Comparison of ENCODE assay signal across 27 cellular contexts in genomic region chr3:52835766-52836470, GRCh38. TPM values are rescaled to one million over a fixed set of nuclear protein-coding genes. Genes with fewer than 3 reads are reported as not detected.
DNase-seq lines count a peak whose midpoint lies in the region; ATAC-seq and TF ChIP-seq lines count a peak whose summit lies in the region.
"Had no signal": no experiment of that assay in that cellular context is flagged by ENCODE, and none has a peak within 500 bp of the region (broad histone marks: within the 10 kb centered on the region; RNA-seq: fewer than 3 reads in every experiment).

No MANE protein-coding gene starts in this region.

- H3K27ac ChIP-seq in thoracic aorta (peak overlapping the region; percentile 69 to 73), caudate nucleus (ENCODE audit: low read depth, low read length) (no peak overlapping the region)
- H3K27ac ChIP-seq: body of pancreas, C4-2B, pancreas had no signal

- H3K27me3 ChIP-seq in thoracic aorta (replicated peaks; ENCODE audit: insufficient read depth), result no peaks in the 10 kb centered on the region
- H3K27me3 ChIP-seq: body of pancreas, pancreas, stomach had no signal

- ATAC-seq in T-helper 17 cell (no peak), Right ventricle myocardium inferior (peak; percentile 67), thoracic aorta (ENCODE audit: insufficient number of reproducible peaks, low FRiP score, low read depth) (no peak), HG03521 (IDR thresholded peaks at IDR 0.05; ENCODE audit: unreplicated experiment) (no peak)
- ATAC-seq: body of pancreas; left colon; naive thymus-derived CD4-positive, alpha-beta T cell; pancreas had no signal

- DNase-seq in T-helper 17 cell (no peak), Right ventricle myocardium inferior (ENCODE audit: missing footprints) (no peak), myocyte (ENCODE audit: low read depth) (peak; percentile 95), thoracic aorta (ENCODE audit: low spot score) (no peak), caudate nucleus (lab: John Stamatoyannopoulos, UW) (no peak), DMS79 treated with DMSO at 0.1 percent for 48 hours (lab: John Stamatoyannopoulos, UW) (no peak)
- DNase-seq: activated CD4-positive, CD25-positive, alpha-beta regulatory T cell treated with anti-CD3 and anti-CD28 coated beads, Interleukin-2, amount 50 U/mL, for 72 hours; activated T-cell treated with anti-CD3 and anti-CD28 coated beads, Interleukin-2, amount 50 U/mL, for 1 hour; body of pancreas; HFFc6; left colon; mesenchymal stem cell; naive thymus-derived CD4-positive, alpha-beta T cell; NCI-H1694; NCI-H526; stimulated activated CD8-positive, alpha-beta memory T cell treated with anti-CD3 and anti-CD28 coated beads, Interleukin-4, amount 100 ng/mL, for 48 hours; stomach had no signal

- no peaks in the 10 kb centered on the region for H3K27me3 Mint-ChIP-seq in T-helper 17 cell
- H3K27me3 Mint-ChIP-seq: naive thymus-derived CD4-positive, alpha-beta T cell had no signal

- intact Hi-C loops in Right ventricle myocardium inferior (cut with DNase I), result no loop called here

- H3K27ac Mint-ChIP-seq in T-helper 17 cell, result no peak overlapping the region
- H3K27ac Mint-ChIP-seq: HFFc6 had no signal

- no peak for TF ChIP-seq CTCF in thoracic aorta (IDR thresholded peaks at IDR 0.05)

- peaks cover 8% of the 10 kb centered on the region for H3K36me3 ChIP-seq in thoracic aorta
- H3K36me3 ChIP-seq: pancreas had no signal

- H3K36me3 Mint-ChIP-seq in T-helper 17 cell (ENCODE audit: low read depth), result peaks cover 2% of the 10 kb centered on the region

- H3K4me1 Mint-ChIP-seq in T-helper 17 cell, result peaks cover 25% of the 10 kb centered on the region

- no peak overlapping the region for H3K4me3 ChIP-seq in thoracic aorta
- H3K4me3 ChIP-seq: body of pancreas, GM23338, pancreas had no signal

- H3K9me3 ChIP-seq in T-helper 17 cell (ENCODE audit: control insufficient read depth, low read length, poor library complexity, severe bottlenecking), result no peaks in the 10 kb centered on the region
- no peaks in the 10 kb centered on the region for H3K9me3 ChIP-seq in thoracic aorta
- H3K9me3 ChIP-seq: body of pancreas, pancreas, stomach had no signal

- H3K4me1 ChIP-seq in thoracic aorta (ENCODE audit: control insufficient read depth in 1 of 2, low read depth in 2 of 2), result peaks cover 27 to 66% of the 10 kb centered on the region in 2 donors

- peak overlapping the region; percentile 3 for H3K4me3 Mint-ChIP-seq in T-helper 17 cell
- H3K4me3 Mint-ChIP-seq: GM23338; HFFc6; naive thymus-derived CD4-positive, alpha-beta T cell had no signal

RNA-seq across cellular contexts. Expression of gene MUSTN1, which starts 1.1 kb away (rescaled TPM):
- total RNA-seq in T-helper 17 cell (10 to 100 TPM; 12.3 to 16.0 TPM), Right ventricle myocardium inferior (26.5 TPM), myocyte (78.0 and 84.9 TPM in 2 replicates), thoracic aorta (10 to 100 TPM; 21.0 to 33.8 TPM)
- polyA plus RNA-seq in myocyte (2012), result 25.3 TPM
- total RNA-seq: Daoy, fibroblast of lung, LHCN-M2 had no signal
- polyA plus RNA-seq: AG04450; naive thymus-derived CD4-positive, alpha-beta T cell had no signal

RNA-seq across cellular contexts. Expression of gene ITIH4, which starts 5.4 kb away (rescaled TPM):
- total RNA-seq in T-helper 17 cell, result 10 to 100 TPM; 25.8 to 40.6 TPM
- total RNA-seq in Right ventricle myocardium inferior, result 5.0 TPM
- total RNA-seq in myocyte, result 5.0 and 5.4 TPM in 2 replicates
- 4.6 TPM for polyA plus RNA-seq in myocyte (2012)
- 10 to 100 TPM; 50.6 to 51.4 TPM for total RNA-seq in thoracic aorta

RNA-seq across cellular contexts. Expression of gene ITIH3, which starts 41.3 kb away (rescaled TPM):
- total RNA-seq in T-helper 17 cell (not detected), Right ventricle myocardium inferior (0.43 TPM), myocyte (not detected in 2 replicates), thoracic aorta (10 to 100 TPM in 1 of 2 donors, 1 to 10 TPM in 1; 2.6 to 14.2 TPM)
- 14.8 TPM for polyA plus RNA-seq in myocyte (2012)
- total RNA-seq: Daoy; GM23338; LHCN-M2; naive thymus-derived CD4-positive, alpha-beta T cell; T-helper 1 cell treated with Interleukin-12 subunit alpha and Interleukin-12 subunit beta and Interleukin-4 antibody, amounts not matched to agents 30 ng/mL and 1 ng/mL, for 36 hours had no signal
- polyA plus RNA-seq: GM23338; naive thymus-derived CD4-positive, alpha-beta T cell had no signal

RNA-seq across cellular contexts. Expression of gene ITIH1, which starts 58.5 kb away (rescaled TPM):
- total RNA-seq in T-helper 17 cell (not detected), Right ventricle myocardium inferior (not detected), myocyte (not detected in 2 replicates), thoracic aorta (not detected)
- polyA plus RNA-seq in myocyte (2012), result 0.13 TPM
- total RNA-seq: Daoy; fibroblast of lung; GM23338; HFFc6; left colon; LHCN-M2; naive thymus-derived CD4-positive, alpha-beta T cell; stomach; T-helper 1 cell treated with Interleukin-12 subunit alpha and Interleukin-12 subunit beta and Interleukin-4 antibody, amounts not matched to agents 30 ng/mL and 1 ng/mL, for 36 hours; urinary bladder had no signal
- polyA plus RNA-seq: AG04450; fibroblast of lung; GM23338; naive thymus-derived CD4-positive, alpha-beta T cell had no signal
